30 cellular contexts compared by ENCODE assay signal in genomic region chr5:647311-647710, GRCh38.
"Had no signal": no experiment of that assay in that cellular context is flagged by ENCODE, and none has a peak within 500 bp of the region (broad histone marks: within the 10 kb centered on the region; RNA-seq: fewer than 3 reads in every experiment).

No MANE protein-coding gene starts in this region.

- ATAC-seq: activated T-helper 17 cell treated with anti-CD3 and anti-CD28 coated beads, Interleukin-2, amount 50 U/mL, for 72 hours; gastrocnemius medialis; left cardiac atrium; left ventricle myocardium superior; mucosa of descending colon; psoas muscle; stimulated activated effector memory CD8-positive, alpha-beta T cell treated with anti-CD3 and anti-CD28 coated beads, Interleukin-12 subunit alpha, Interleukin-12 subunit beta, amount 100 ng/mL, for 72 hours had no signal

- H3K4me3 Mint-ChIP-seq: activated T-helper 17 cell treated with anti-CD3 and anti-CD28 coated beads, Interleukin-2, amount 50 U/mL, for 72 hours; nephron progenitor cell; stimulated activated effector memory CD8-positive, alpha-beta T cell treated with anti-CD3 and anti-CD28 coated beads, Interleukin-12 subunit alpha, Interleukin-12 subunit beta, amount 100 ng/mL, for 72 hours; stimulated activated naive CD8-positive, alpha-beta T cell treated with anti-CD3 and anti-CD28 coated beads, Interleukin-15, Interleukin-2, amounts not matched to agents 100 ng/mL and 50 ng/mL, for 24 hours; T-helper 1 cell treated with Interleukin-12 subunit alpha and Interleukin-12 subunit beta and Interleukin-4 antibody, amounts not matched to agents 30 μg/mL and 1 μg/mL, for 36 hours had no signal

- H3K4me1 Mint-ChIP-seq: activated T-helper 17 cell treated with anti-CD3 and anti-CD28 coated beads, Interleukin-2, amount 50 U/mL, for 72 hours had no signal

- H3K27ac Mint-ChIP-seq: activated T-helper 17 cell treated with anti-CD3 and anti-CD28 coated beads, Interleukin-2, amount 50 U/mL, for 72 hours; nephron progenitor cell; stimulated activated effector memory CD8-positive, alpha-beta T cell treated with anti-CD3 and anti-CD28 coated beads, Interleukin-12 subunit alpha, Interleukin-12 subunit beta, amount 100 ng/mL, for 72 hours; stimulated activated naive CD8-positive, alpha-beta T cell treated with anti-CD3 and anti-CD28 coated beads, Interleukin-15, Interleukin-2, amounts not matched to agents 100 ng/mL and 50 ng/mL, for 24 hours; T-helper 1 cell treated with Interleukin-12 subunit alpha and Interleukin-12 subunit beta and Interleukin-4 antibody, amounts not matched to agents 30 μg/mL and 1 μg/mL, for 36 hours had no signal

- H3K27me3 Mint-ChIP-seq: activated T-helper 17 cell treated with anti-CD3 and anti-CD28 coated beads, Interleukin-2, amount 50 U/mL, for 72 hours; naive B cell; stimulated activated naive CD8-positive, alpha-beta T cell treated with anti-CD3 and anti-CD28 coated beads, Interleukin-15, Interleukin-2, amounts not matched to agents 100 ng/mL and 50 ng/mL, for 24 hours had no signal

- DNase-seq: activated CD4-positive, alpha-beta T cell treated with anti-CD3 and anti-CD28 coated beads for 4 hours; activated CD4-positive, alpha-beta T cell treated with anti-CD3 and anti-CD28 coated beads, Interleukin-2, amount 50 U/mL, for 48 hours; activated CD8-positive, alpha-beta memory T cell treated with anti-CD3 and anti-CD28 coated beads for 24 hours; activated CD8-positive, alpha-beta memory T cell treated with anti-CD3 and anti-CD28 coated beads, Interleukin-2, amount 50 U/mL, for 4 hours; activated gamma-delta T cell treated with Interleukin-2 at 50 U/mL for 16 hours; activated naive CD4-positive, alpha-beta T cell treated with anti-CD3 and anti-CD28 coated beads, Interleukin-2, amount 50 U/mL, for 16 hours; activated T-cell treated with anti-CD3 and anti-CD28 coated beads, Interleukin-2, amount 50 U/mL, for 1 hour; amniotic stem cell; central memory CD4-positive, alpha-beta T cell; dermis blood vessel endothelial cell; effector CD4-positive, alpha-beta T cell; gastrocnemius medialis; glutamatergic neuron; islet precursor cell; left cardiac atrium; left ventricle myocardium superior; naive B cell; nephron progenitor cell; psoas muscle; stimulated activated CD4-positive, alpha-beta T cell treated with anti-CD3 and anti-CD28 coated beads, Interleukin-12 subunit alpha, Interleukin-12 subunit beta, amount 100 ng/mL, for 4 hours; stimulated activated CD4-positive, alpha-beta T cell treated with anti-CD3 and anti-CD28 coated beads, Interleukin-4, amount 100 ng/mL, for 24 hours; SW 1271; T-helper 9 cell; trophoblast cell; uterus had no signal

- H3K9me3 Mint-ChIP-seq: activated T-helper 17 cell treated with anti-CD3 and anti-CD28 coated beads, Interleukin-2, amount 50 U/mL, for 72 hours; naive B cell; nephron progenitor cell; stimulated activated effector memory CD8-positive, alpha-beta T cell treated with anti-CD3 and anti-CD28 coated beads, Interleukin-12 subunit alpha, Interleukin-12 subunit beta, amount 100 ng/mL, for 72 hours; stimulated activated naive CD8-positive, alpha-beta T cell treated with anti-CD3 and anti-CD28 coated beads, Interleukin-15, Interleukin-2, amounts not matched to agents 100 ng/mL and 50 ng/mL, for 24 hours; T-helper 1 cell treated with Interleukin-12 subunit alpha and Interleukin-12 subunit beta and Interleukin-4 antibody, amounts not matched to agents 30 μg/mL and 1 μg/mL, for 36 hours had no signal
